ENCODE assay signal across 23 cellular contexts in genomic region chr16:75745823-75746222, GRCh38.
DNase-seq lines count a peak whose midpoint lies in the region; ATAC-seq and TF ChIP-seq lines count a peak whose summit lies in the region.
"Had no signal": no experiment of that assay in that cellular context is flagged by ENCODE, and none has a peak within 500 bp of the region (broad histone marks: within the 10 kb centered on the region; RNA-seq: fewer than 3 reads in every experiment).

No MANE protein-coding gene starts in this region.

- peaks cover 37% of the 10 kb centered on the region for H3K9me3 ChIP-seq in OCI-LY3 (ENCODE audit: insufficient read depth, low read length)
- H3K9me3 ChIP-seq: neutrophil, psoas muscle, uterus had no signal

- H3K27ac ChIP-seq in OCI-LY3 (ENCODE audit: low read length) = no peak overlapping the region
- H3K27ac ChIP-seq: neutrophil, psoas muscle, skin epidermis, uterus had no signal

- no peak overlapping the region for H3K9ac ChIP-seq in OCI-LY3 (ENCODE audit: low read length)

- no peak overlapping the region for H2AFZ ChIP-seq in OCI-LY3 (ENCODE audit: low read depth, low read length)

- no peak for TF ChIP-seq CTCF in OCI-LY3 (IDR thresholded peaks at IDR 0.05; ENCODE audit: low read depth, low read length)

- H3K79me2 ChIP-seq in OCI-LY3 (ENCODE audit: low read length) = no peaks in the 10 kb centered on the region

- no peak for DNase-seq in NCI-H2107 (lab: John Stamatoyannopoulos, UW)
- DNase-seq: activated CD4-positive, CD25-positive, alpha-beta regulatory T cell treated with anti-CD3 and anti-CD28 coated beads, Interleukin-2, amount 50 U/mL, for 72 hours; activated naive CD4-positive, alpha-beta T cell; activated T-cell treated with anti-CD3 and anti-CD28 coated beads, Interleukin-2, amount 50 U/mL, for 24 hours; amygdala; HFFc6; mammary epithelial cell; NCI-H510A; psoas muscle; SIG-M5; stimulated activated CD4-positive, alpha-beta T cell treated with anti-CD3 and anti-CD28 coated beads, Interleukin-1b, Interleukin-23, amount 100 ng/mL, for 48 hours; uterus had no signal

- no peaks in the 10 kb centered on the region for H3K36me3 ChIP-seq in OCI-LY3 (replicated peaks; ENCODE audit: low read depth, low read length)
- H3K36me3 ChIP-seq: neutrophil, uterus had no signal

- no peak overlapping the region for H3K4me3 ChIP-seq in OCI-LY3 (ENCODE audit: low read length)
- H3K4me3 ChIP-seq: psoas muscle, skin epidermis, uterus had no signal

- no peaks in the 10 kb centered on the region for H3K27me3 ChIP-seq in OCI-LY3 (ENCODE audit: low read depth, low read length)
- H3K27me3 ChIP-seq: neutrophil, uterus had no signal

- peaks cover 13% of the 10 kb centered on the region for H3K4me1 ChIP-seq in OCI-LY3 (ENCODE audit: low read length)
- H3K4me1 ChIP-seq: psoas muscle, uterus had no signal

- peak overlapping the region; percentile 1; the same call in 1 of the 2 replicates for H3K4me2 ChIP-seq in OCI-LY3 (ENCODE audit: low read length)

- no peaks in the 10 kb centered on the region for H4K20me1 ChIP-seq in OCI-LY3 (ENCODE audit: insufficient read depth, low read length)

- ATAC-seq in GM18868 (IDR thresholded peaks at IDR 0.05; ENCODE audit: unreplicated experiment) (peak; percentile 83), GM21576 (IDR thresholded peaks at IDR 0.05; ENCODE audit: unreplicated experiment) (peak; percentile 75), HG03064 (IDR thresholded peaks at IDR 0.05; ENCODE audit: low read depth, unreplicated experiment) (peak; percentile 62), GM18909 (IDR thresholded peaks at IDR 0.05; ENCODE audit: poor library complexity, unreplicated experiment) (no peak), HG02588 (IDR thresholded peaks at IDR 0.05; ENCODE audit: unreplicated experiment) (no peak), HG03354 (IDR thresholded peaks at IDR 0.05; ENCODE audit: poor library complexity, severe bottlenecking, unreplicated experiment) (no peak)
- ATAC-seq: Panc1; psoas muscle; stimulated activated memory B cell treated with anti-CD40 and anti-IgM and Interleukin-4, amounts not matched to agents 10 μg/mL and 1 μg/mL and 100 μg/mL, for 72 hours had no signal

Comparison
In these comparisons a context has a peak if more than half of its experiments do, and no peak if none do; other contexts are left out.
1. ATAC-seq: peak in GM18868 (single experiment), GM21576 (single experiment) and HG03064 (single experiment); none in GM18909 (single experiment), HG02588 (single experiment) and HG03354 (single experiment).